In genomic region chr9:84863372-84863771, GRCh38 we compare ENCODE assay signal across 26 cellular contexts.
"Had no signal": no experiment of that assay in that cellular context is flagged by ENCODE, and none has a peak within 500 bp of the region (broad histone marks: within the 10 kb centered on the region; RNA-seq: fewer than 3 reads in every experiment).

No MANE protein-coding gene starts in this region.

- H3K9ac ChIP-seq: KMS-11, SK-N-SH had no signal

- H3K27me3 Mint-ChIP-seq: activated CD4-positive, alpha-beta T cell treated with anti-CD3 and anti-CD28 coated beads for 36 hours; activated CD4-positive, alpha-beta T cell treated with anti-CD3 and anti-CD28 coated beads, Interleukin-2, amount 10 ng/mL, durations not matched to agents 7 days and 5 days; activated T-cell treated with anti-CD3 and anti-CD28 coated beads, Interleukin-2, amount 50 U/mL, for 24 hours had no signal

- H3K4me2 ChIP-seq: KMS-11 had no signal

- H3K9me3 Mint-ChIP-seq: activated CD4-positive, alpha-beta T cell treated with anti-CD3 and anti-CD28 coated beads, Interleukin-2, amount 10 ng/mL, durations not matched to agents 7 days and 5 days; activated naive CD4-positive, alpha-beta T cell treated with anti-CD3 and anti-CD28 coated beads, Interleukin-2, amount 50 U/mL, for 24 hours; activated naive CD8-positive, alpha-beta T cell treated with anti-CD3 and anti-CD28 coated beads, Interleukin-2, amount 10 ng/mL, durations not matched to agents 7 days and 5 days; activated T-cell treated with anti-CD3 and anti-CD28 coated beads, Interleukin-2, amount 50 U/mL, for 24 hours; activated T-helper 2 cell treated with anti-CD3 and anti-CD28 coated beads, Interferon-gamma antibody, Interleukin-2, Interleukin-4, amounts not matched to agents 10 μg/mL and 5 μg/mL and 100 μg/mL, durations not matched to agents 14 hours and 24 hours and 36 hours; T-helper 1 cell treated with Interleukin-12 subunit alpha and Interleukin-12 subunit beta and Interleukin-4 antibody, amounts not matched to agents 30 μg/mL and 1 μg/mL, for 36 hours; T-helper 2 cell treated with Interferon-gamma antibody and Interleukin-4, amounts not matched to agents 5 μg/mL and 100 μg/mL, for 36 hours had no signal

- H3K9me3 ChIP-seq: ascending aorta, SJSA1, SK-N-SH had no signal

- H3K4me1 Mint-ChIP-seq: activated CD4-positive, alpha-beta T cell treated with anti-CD3 and anti-CD28 coated beads for 36 hours; activated CD4-positive, alpha-beta T cell treated with anti-CD3 and anti-CD28 coated beads, Interleukin-2, amount 10 ng/mL, durations not matched to agents 7 days and 5 days; activated naive CD4-positive, alpha-beta T cell treated with anti-CD3 and anti-CD28 coated beads, Interleukin-2, amount 50 U/mL, for 24 hours; activated naive CD8-positive, alpha-beta T cell treated with anti-CD3 and anti-CD28 coated beads, Interleukin-2, amount 10 ng/mL, durations not matched to agents 7 days and 5 days had no signal

- H3K4me3 ChIP-seq: ascending aorta, SJSA1 had no signal

- H3K27ac Mint-ChIP-seq: activated CD4-positive, alpha-beta T cell treated with anti-CD3 and anti-CD28 coated beads for 36 hours; activated CD4-positive, alpha-beta T cell treated with anti-CD3 and anti-CD28 coated beads, Interleukin-2, amount 10 ng/mL, durations not matched to agents 7 days and 5 days; activated CD8-positive, alpha-beta T cell treated with anti-CD3 and anti-CD28 coated beads, Interleukin-2, amount 10 ng/mL, durations not matched to agents 7 days and 5 days; activated naive CD4-positive, alpha-beta T cell treated with anti-CD3 and anti-CD28 coated beads, Interleukin-2, amount 50 U/mL, for 24 hours; activated naive CD8-positive, alpha-beta T cell treated with anti-CD3 and anti-CD28 coated beads, Interleukin-2, amount 10 ng/mL, durations not matched to agents 7 days and 5 days; activated T-cell treated with anti-CD3 and anti-CD28 coated beads, Interleukin-2, amount 50 U/mL, for 24 hours; activated T-helper 2 cell treated with anti-CD3 and anti-CD28 coated beads, Interferon-gamma antibody, Interleukin-2, Interleukin-4, amounts not matched to agents 10 μg/mL and 5 μg/mL and 100 μg/mL, durations not matched to agents 14 hours and 24 hours and 36 hours; T-helper 1 cell treated with Interleukin-12 subunit alpha and Interleukin-12 subunit beta and Interleukin-4 antibody, amounts not matched to agents 30 μg/mL and 1 μg/mL, for 36 hours; T-helper 2 cell treated with Interferon-gamma antibody and Interleukin-4, amounts not matched to agents 5 μg/mL and 100 μg/mL, for 36 hours had no signal

- H3K27me3 ChIP-seq: ascending aorta, SJSA1 had no signal

- DNase-seq: activated CD4-positive, alpha-beta T cell treated with anti-CD3 and anti-CD28 coated beads for 36 hours; activated CD4-positive, alpha-beta T cell treated with anti-CD3 and anti-CD28 coated beads, Interleukin-2, amount 10 ng/mL, durations not matched to agents 7 days and 5 days; activated CD4-positive, alpha-beta T cell treated with anti-CD3 and anti-CD28 coated beads, Interleukin-2, amount 50 U/mL, for 48 hours; activated CD8-positive, alpha-beta T cell treated with anti-CD3 and anti-CD28 coated beads, Interleukin-2, amount 10 ng/mL, durations not matched to agents 7 days and 5 days; activated gamma-delta T cell; activated naive CD4-positive, alpha-beta T cell treated with Interleukin-2 at 50 U/mL for 16 hours; activated naive CD8-positive, alpha-beta T cell treated with anti-CD3 and anti-CD28 coated beads, Interleukin-2, amount 10 ng/mL, durations not matched to agents 7 days and 5 days; activated T-cell treated with anti-CD3 and anti-CD28 coated beads, Interleukin-2, amount 50 U/mL, for 24 hours; NCI-H1105; NCI-H1436; NCI-H1694; NCI-H1930; NCI-H2081 treated with DMSO at 0.1 percent for 48 hours; NCI-H345; NCI-H524 treated with DMSO at 0.1 percent for 48 hours; SHP77 treated with DMSO at 0.1 percent for 48 hours; SK-N-SH had no signal

- H3K36me3 ChIP-seq: ascending aorta, SJSA1 had no signal

- ATAC-seq: activated CD4-positive, alpha-beta T cell treated with anti-CD3 and anti-CD28 coated beads for 36 hours; activated CD4-positive, CD25-positive, alpha-beta regulatory T cell treated with anti-CD3 and anti-CD28 coated beads, Interleukin-2, amount 50 U/mL, for 24 hours; activated CD8-positive, alpha-beta T cell treated with anti-CD3 and anti-CD28 coated beads, Interleukin-2, amount 10 ng/mL, durations not matched to agents 7 days and 5 days; Panc1 had no signal

- H3K36me3 Mint-ChIP-seq: activated naive CD4-positive, alpha-beta T cell treated with anti-CD3 and anti-CD28 coated beads, Interleukin-2, amount 50 U/mL, for 24 hours; activated naive CD8-positive, alpha-beta T cell treated with anti-CD3 and anti-CD28 coated beads, Interleukin-2, amount 10 ng/mL, durations not matched to agents 7 days and 5 days had no signal

- H3K27ac ChIP-seq: ascending aorta, KMS-11, SJSA1 had no signal

- H3K4me3 Mint-ChIP-seq: activated CD4-positive, alpha-beta T cell treated with anti-CD3 and anti-CD28 coated beads for 36 hours; activated CD4-positive, alpha-beta T cell treated with anti-CD3 and anti-CD28 coated beads, Interleukin-2, amount 10 ng/mL, durations not matched to agents 7 days and 5 days; activated CD8-positive, alpha-beta T cell treated with anti-CD3 and anti-CD28 coated beads, Interleukin-2, amount 10 ng/mL, durations not matched to agents 7 days and 5 days; activated naive CD4-positive, alpha-beta T cell treated with anti-CD3 and anti-CD28 coated beads, Interleukin-2, amount 50 U/mL, for 24 hours; activated naive CD8-positive, alpha-beta T cell treated with anti-CD3 and anti-CD28 coated beads, Interleukin-2, amount 10 ng/mL, durations not matched to agents 7 days and 5 days; activated T-cell treated with anti-CD3 and anti-CD28 coated beads, Interleukin-2, amount 50 U/mL, for 24 hours; T-helper 1 cell treated with Interleukin-12 subunit alpha and Interleukin-12 subunit beta and Interleukin-4 antibody, amounts not matched to agents 30 μg/mL and 1 μg/mL, for 36 hours; T-helper 2 cell treated with Interferon-gamma antibody and Interleukin-4, amounts not matched to agents 5 μg/mL and 100 μg/mL, for 36 hours had no signal
